ENCODE assay signal across 22 cellular contexts in the genomic region with DNA sequence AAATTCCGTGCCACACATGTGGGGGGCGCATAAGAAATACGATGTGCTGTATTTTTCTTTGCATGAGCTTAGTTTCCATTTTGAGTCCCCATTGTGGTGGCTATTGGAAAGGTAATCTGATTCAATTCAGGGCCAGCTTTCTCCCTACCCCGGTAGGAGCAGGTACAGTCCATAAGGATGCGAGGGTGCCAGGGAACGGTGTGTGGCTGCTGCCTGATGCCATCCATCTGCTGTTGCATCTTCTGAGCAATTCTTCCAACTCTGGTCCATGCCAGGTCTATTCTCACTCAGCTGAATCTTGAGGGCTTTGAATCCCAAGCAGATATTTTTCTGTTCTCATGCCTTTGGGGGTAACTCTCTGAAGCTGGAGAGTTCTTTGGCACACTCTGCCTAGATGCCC.
"Had no signal": no experiment of that assay in that cellular context is flagged by ENCODE, and none has a peak within 500 bp of the region (broad histone marks: within the 10 kb centered on the region; RNA-seq: fewer than 3 reads in every experiment).

No MANE protein-coding gene starts in this region.

- H3K9me3 Mint-ChIP-seq: dendritic cell treated with granulocyte-macrophage colony-stimulating factor and Interleukin-4, amounts not matched to agents 40 ng/mL and 50 ng/mL, for 4 days; effector memory CD8-positive, alpha-beta T cell; endodermal cell had no signal

- H3K27me3 Mint-ChIP-seq: dendritic cell treated with granulocyte-macrophage colony-stimulating factor and Interleukin-4, amounts not matched to agents 40 ng/mL and 50 ng/mL, for 4 days had no signal

- DNase-seq: colonic mucosa; cortex of kidney; effector CD8-positive, alpha-beta T cell; effector memory CD8-positive, alpha-beta T cell; endodermal cell; erythroblast; esophagus squamous epithelium; foreskin fibroblast; foreskin melanocyte; gastrocnemius medialis; glutamatergic neuron; head of caudate nucleus; heart right ventricle; hippocampal formation; left cardiac atrium; left lung; left ventricle myocardium superior; lower lobe of right lung; mesenchymal stem cell; naive thymus-derived CD4-positive, alpha-beta T cell had no signal

- H3K4me3 Mint-ChIP-seq: dendritic cell treated with granulocyte-macrophage colony-stimulating factor and Interleukin-4, amounts not matched to agents 40 ng/mL and 50 ng/mL, for 4 days; effector memory CD8-positive, alpha-beta T cell; endodermal cell; mesothelial cell of epicardium; naive thymus-derived CD4-positive, alpha-beta T cell had no signal

- H3K4me1 Mint-ChIP-seq: endodermal cell; naive thymus-derived CD4-positive, alpha-beta T cell had no signal

- H3K36me3 Mint-ChIP-seq: mesothelial cell of epicardium; naive thymus-derived CD4-positive, alpha-beta T cell had no signal

- H3K27ac Mint-ChIP-seq: dendritic cell treated with granulocyte-macrophage colony-stimulating factor and Interleukin-4, amounts not matched to agents 40 ng/mL and 50 ng/mL, for 4 days; effector memory CD8-positive, alpha-beta T cell; endodermal cell; mesothelial cell of epicardium; naive thymus-derived CD4-positive, alpha-beta T cell had no signal
